ENCODE assay signal across 19 cellular contexts in genomic region chrX:97372006-97372766, GRCh38.
DNase-seq lines count a peak whose midpoint lies in the region; ATAC-seq and TF ChIP-seq lines count a peak whose summit lies in the region.
"Had no signal": no experiment of that assay in that cellular context is flagged by ENCODE, and none has a peak within 500 bp of the region (broad histone marks: within the 10 kb centered on the region; RNA-seq: fewer than 3 reads in every experiment).

No MANE protein-coding gene starts in this region.

- H3K4ac ChIP-seq in H9 (ENCODE audit: low read depth, low read length) = no peak overlapping the region

- no peak overlapping the region for H3K4me2 ChIP-seq in H9 (ENCODE audit: insufficient read depth, insufficient read length, low read length)
- H3K4me2 ChIP-seq in neural progenitor cell = no peak overlapping the region

- H3K9me3 ChIP-seq in H9 (ENCODE audit: control insufficient read depth, low read depth, low read length) = no peaks in the 10 kb centered on the region
- H3K9me3 ChIP-seq in neural progenitor cell (ENCODE audit: low read depth) = no peaks in the 10 kb centered on the region
- H3K9me3 ChIP-seq: SJCRH30 had no signal

- no peaks in the 10 kb centered on the region for H3K36me3 ChIP-seq in neural progenitor cell
- H3K36me3 ChIP-seq: SJCRH30 had no signal

- H3K4me3 ChIP-seq in neural progenitor cell = no peak overlapping the region
- H3K4me3 ChIP-seq: GM23248, SJCRH30 had no signal

- H2BK12ac ChIP-seq in H9 (ENCODE audit: insufficient read length, low read depth, low read length) = no peak overlapping the region

- no peak overlapping the region for H2BK5ac ChIP-seq in H9 (ENCODE audit: insufficient read length, low read length)

- H3T11ph ChIP-seq in H9 (ENCODE audit: low read length) = no peak overlapping the region

- H2BK120ac ChIP-seq in H9 (ENCODE audit: low read depth, low read length, poor library complexity, severe bottlenecking) = no peak overlapping the region

- no peak overlapping the region for H3K14ac ChIP-seq in H9 (ENCODE audit: insufficient read depth, low read length)

- TF ChIP-seq CTCF in H9 (conservative IDR thresholded peaks at IDR 0.05) (no peak), neural progenitor cell (IDR thresholded peaks at IDR 0.05) (no peak)

- no peaks in the 10 kb centered on the region for H3F3A ChIP-seq in neural progenitor cell (ENCODE audit: low read depth)

- no peak overlapping the region for H2AK5ac ChIP-seq in H9 (ENCODE audit: insufficient read length, low read length)

- no peak overlapping the region for H3K4me3 Mint-ChIP-seq in H9
- H3K4me3 Mint-ChIP-seq in neural progenitor cell = no peak overlapping the region
- H3K4me3 Mint-ChIP-seq: CD14-positive monocyte had no signal

- H3K9ac ChIP-seq in H9 (ENCODE audit: extremely low read depth, insufficient read length, low read length) (no peak overlapping the region), neural progenitor cell (no peak overlapping the region)
- H3K9ac ChIP-seq: GM23248 had no signal

- H3K79me1 ChIP-seq in H9 (ENCODE audit: insufficient read depth, low read depth, low read length, poor library complexity, severe bottlenecking) = no peaks in the 10 kb centered on the region

- H3K27me3 Mint-ChIP-seq in H9 (ENCODE audit: low read depth) = no peaks in the 10 kb centered on the region
- H3K27me3 Mint-ChIP-seq in neural progenitor cell (ENCODE audit: insufficient read depth, low read depth) = peaks cover 3% of the 10 kb centered on the region

- H3K4me1 ChIP-seq in H9 (ENCODE audit: insufficient read depth, low read length) (no peaks in the 10 kb centered on the region; the same call in 1 of the 2 replicates), neural progenitor cell (peaks cover 5% of the 10 kb centered on the region)
- H3K4me1 ChIP-seq: SJCRH30 had no signal

- H4K5ac ChIP-seq in H9 (ENCODE audit: insufficient read length, low read depth, low read length) = no peak overlapping the region

- H3K27ac ChIP-seq in H9 (ENCODE audit: insufficient read length, low read depth, low read length) = peak overlapping the region; percentile 26
- no peak overlapping the region for H3K27ac ChIP-seq in neural progenitor cell
- H3K27ac ChIP-seq: GM23248, SJCRH30 had no signal

- no peaks in the 10 kb centered on the region for H3K23me2 ChIP-seq in H9 (ENCODE audit: insufficient read length, low read depth, low read length, poor library complexity, severe bottlenecking)

- H2BK15ac ChIP-seq in H9 (ENCODE audit: low read depth, low read length) = no peak overlapping the region

- H2AFZ ChIP-seq in H9 (ENCODE audit: low read length) = no peak overlapping the region
- H2AFZ ChIP-seq in neural progenitor cell (replicated peaks) = no peak overlapping the region
- H2AFZ ChIP-seq: GM23248 had no signal

- ATAC-seq in GM19395 (IDR thresholded peaks at IDR 0.05; ENCODE audit: unreplicated experiment) (no peak), GM18873 (IDR thresholded peaks at IDR 0.05; ENCODE audit: low FRiP score, unreplicated experiment) (no peak)
- ATAC-seq: PC-3 had no signal

- H4K20me1 ChIP-seq in H9 (ENCODE audit: control insufficient read depth, insufficient read depth, insufficient read length) (no peaks in the 10 kb centered on the region), neural progenitor cell (ENCODE audit: low read depth) (no peaks in the 10 kb centered on the region)

- no peak overlapping the region for H4K91ac ChIP-seq in H9 (ENCODE audit: insufficient read length, low read depth, low read length)

- peaks cover 2% of the 10 kb centered on the region; the same call in 1 of the 2 replicates for H3K79me2 ChIP-seq in H9 (ENCODE audit: insufficient read depth, low read length)
- no peaks in the 10 kb centered on the region for H3K79me2 ChIP-seq in neural progenitor cell (ENCODE audit: low read depth)

- H3K23ac ChIP-seq in H9 (ENCODE audit: insufficient read length, low read depth, low read length) = no peak overlapping the region

- H3K9me3 Mint-ChIP-seq in H9 (no peaks in the 10 kb centered on the region), neural progenitor cell (peaks cover 2% of the 10 kb centered on the region)
- H3K9me3 Mint-ChIP-seq: CD14-positive monocyte had no signal

- DNase-seq in H9 (no peak), NCI-H2029 treated with DMSO at 0.1 percent for 48 hours (lab: John Stamatoyannopoulos, UW) (peak; percentile 12), NCI-H510A treated with DMSO at 0.1 percent for 48 hours (lab: John Stamatoyannopoulos, UW) (peak; percentile 2), neural progenitor cell (ENCODE audit: low spot score) (no peak), T1000 (lab: John Stamatoyannopoulos, UW) (no peak), activated gamma-delta T cell (lab: John Stamatoyannopoulos, UW) (no peak)
- DNase-seq: ACHN, AML-193, GM23248, KBM-7, NCI-H2081, NCI-H446 treated with DMSO at 0.1 percent for 48 hours, NCI-H774, PC-3, SJCRH30, SW 1271 had no signal

- H3K27ac Mint-ChIP-seq in H9 = peak overlapping the region; percentile 60 to 76 (median 66); a peak in 5 of 7 replicates
- H3K27ac Mint-ChIP-seq in neural progenitor cell = peak overlapping the region; percentile 14

- H3K4me1 Mint-ChIP-seq in H9 = peaks cover 28 to 29% of the 10 kb centered on the region in 2 experiments
- H3K4me1 Mint-ChIP-seq in neural progenitor cell = peaks cover 19% of the 10 kb centered on the region
- H3K4me1 Mint-ChIP-seq: CD14-positive monocyte had no signal

- no peak overlapping the region for H3K56ac ChIP-seq in H9 (ENCODE audit: insufficient read length, low read depth, low read length)

- H3K36me3 Mint-ChIP-seq in H9 (ENCODE audit: insufficient read depth in 1 of 3, low read depth in 3 of 3) (peaks cover 2 to 71% (median 68%) of the 10 kb centered on the region in 3 experiments; a peak in 5 of 7 replicates), neural progenitor cell (peaks cover 5% of the 10 kb centered on the region)

- no CpG with 5 or more reads among the region's 6 CpGs for WGBS in H9 (ENCODE audit: extremely low coverage, insufficient read length, low lambda C conversion rate)

- H3K27me3 ChIP-seq in H9 (ENCODE audit: insufficient read depth, low read length) (no peaks in the 10 kb centered on the region), neural progenitor cell (no peaks in the 10 kb centered on the region)
- H3K27me3 ChIP-seq: SJCRH30 had no signal

- no peak overlapping the region for H2BK20ac ChIP-seq in H9 (ENCODE audit: low read depth, low read length, poor library complexity, severe bottlenecking)

- no peak overlapping the region for H4K8ac ChIP-seq in H9 (replicated peaks; ENCODE audit: insufficient read length, low read depth, low read length)

- H3K18ac ChIP-seq in H9 (ENCODE audit: insufficient read length, low read depth, low read length) = no peak overlapping the region

Comparison
In these comparisons a context has a peak if more than half of its experiments do, and no peak if none do; other contexts are left out.
1. DNase-seq: peak in NCI-H2029 treated with DMSO at 0.1 percent for 48 hours (single experiment) and NCI-H510A treated with DMSO at 0.1 percent for 48 hours (single experiment); none in H9 (single experiment), neural progenitor cell (single experiment), T1000 (single experiment) and activated gamma-delta T cell (single experiment).